ENCODE assay signal across 1 cellular context in the genomic region with DNA sequence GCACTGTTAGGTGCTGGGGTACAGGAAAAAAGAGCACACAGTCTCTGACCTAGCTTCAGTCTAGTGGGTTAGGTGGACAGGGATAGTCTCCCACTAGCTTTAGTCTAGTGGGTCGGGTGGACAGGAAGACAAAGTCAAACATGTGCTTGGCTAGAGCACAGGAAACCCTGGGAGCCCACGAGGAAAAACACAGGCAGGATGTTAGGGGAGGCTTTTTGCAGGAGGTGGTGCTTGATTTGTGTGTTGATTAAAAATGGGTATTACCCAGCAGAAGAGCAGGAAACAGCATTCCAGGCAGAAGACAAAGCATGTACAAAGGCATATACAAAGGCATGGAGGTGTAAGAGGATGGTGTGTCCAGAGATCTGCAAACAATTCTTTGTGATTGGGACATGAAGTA.
TF ChIP-seq lines count a peak whose summit lies in the region.

No MANE protein-coding gene starts in this region.

TF ChIP-seq in GM23338, 12 proteins besides CTCF, POLR2A, EP300 and RAD21 (continued from another document):
- TF ChIP-seq ZNF462 (CRISPR knock-in tag; IDR thresholded peaks at IDR 0.05) (no peak), JUNB (IDR thresholded peaks at IDR 0.05; ENCODE audit: unreplicated experiment) (no peak), EZH2phosphoT487 (IDR thresholded peaks at IDR 0.05; ENCODE audit: unreplicated experiment) (no peak), ZNF331 (CRISPR knock-in tag; IDR thresholded peaks at IDR 0.05; ENCODE audit: low read depth) (no peak), EZH2 (IDR thresholded peaks at IDR 0.05; ENCODE audit: low read depth, unreplicated experiment) (no peak), STAT1 (IDR thresholded peaks at IDR 0.05; ENCODE audit: unreplicated experiment) (no peak)
- TF ChIP-seq, protein P1, sequence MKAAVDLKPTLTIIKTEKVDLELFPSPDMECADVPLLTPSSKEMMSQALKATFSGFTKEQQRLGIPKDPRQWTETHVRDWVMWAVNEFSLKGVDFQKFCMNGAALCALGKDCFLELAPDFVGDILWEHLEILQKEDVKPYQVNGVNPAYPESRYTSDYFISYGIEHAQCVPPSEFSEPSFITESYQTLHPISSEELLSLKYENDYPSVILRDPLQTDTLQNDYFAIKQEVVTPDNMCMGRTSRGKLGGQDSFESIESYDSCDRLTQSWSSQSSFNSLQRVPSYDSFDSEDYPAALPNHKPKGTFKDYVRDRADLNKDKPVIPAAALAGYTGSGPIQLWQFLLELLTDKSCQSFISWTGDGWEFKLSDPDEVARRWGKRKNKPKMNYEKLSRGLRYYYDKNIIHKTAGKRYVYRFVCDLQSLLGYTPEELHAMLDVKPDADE (IDR thresholded peaks at IDR 0.05), result no peak
